Comparison of ENCODE assay signal across 23 cellular contexts in the genomic region with DNA sequence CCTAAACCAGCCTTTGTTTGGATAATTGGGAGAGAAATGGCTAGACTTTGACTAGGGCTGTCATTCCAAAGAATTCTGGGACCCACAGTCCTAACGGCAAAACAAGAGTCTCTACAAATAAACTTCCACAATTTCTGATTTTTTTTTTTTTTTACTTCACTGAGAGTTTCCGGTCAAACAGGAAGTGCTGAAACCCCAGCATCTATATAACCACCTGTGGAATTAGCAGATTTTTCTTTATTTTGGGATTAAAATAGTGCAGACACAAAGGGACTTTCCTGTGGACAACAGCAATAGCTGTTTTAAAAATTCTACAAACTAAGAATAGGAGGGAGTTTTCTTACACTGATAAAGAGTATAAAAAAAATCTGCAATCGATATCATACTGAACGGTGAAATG.
DNase-seq lines count a peak whose midpoint lies in the region; ATAC-seq, FAIRE-seq and TF ChIP-seq lines count a peak whose summit lies in the region.
"Had no signal": no experiment of that assay in that cellular context is flagged by ENCODE, and none has a peak within 500 bp of the region (broad histone marks: within the 10 kb centered on the region; RNA-seq: fewer than 3 reads in every experiment).

No MANE protein-coding gene starts in this region.

- H3K79me2 ChIP-seq in SU-DHL-6 (ENCODE audit: insufficient read depth, low read length): no peaks in the 10 kb centered on the region
- H3K79me2 ChIP-seq in osteoblast (ENCODE audit: insufficient read depth, low read length): no peaks in the 10 kb centered on the region

- FAIRE-seq in GM19239 (lab: Jason Lieb, UNC): peak; percentile 42
- FAIRE-seq: G401.6 had no signal

- TF ChIP-seq CTCF in SU-DHL-6 (IDR thresholded peaks at IDR 0.05; ENCODE audit: insufficient read depth, low read length, poor library complexity, severe bottlenecking) (no peak), neutrophil (IDR thresholded peaks at IDR 0.05) (no peak), osteoblast (IDR thresholded peaks at IDR 0.05; ENCODE audit: extremely low read depth, low read depth, low read length) (no peak)

- H3K27ac ChIP-seq in SU-DHL-6 (ENCODE audit: low read depth, low read length): peak overlapping the region; percentile 53
- H3K27ac ChIP-seq in neutrophil: peak overlapping the region; percentile 45
- H3K27ac ChIP-seq in osteoblast (ENCODE audit: low read depth, low read length): no peak overlapping the region
- H3K27ac ChIP-seq: GM23248, SJCRH30 had no signal

- DNase-seq in GM19239 (ENCODE audit: insufficient read length, low spot score) (no peak), osteoblast (ENCODE audit: insufficient read length, low spot score, missing footprints) (no peak)
- no peak for DNase-seq in activated CD8-positive, alpha-beta memory T cell treated with anti-CD3 and anti-CD28 coated beads, Interleukin-2, amount 50 U/mL, for 48 hours
- DNase-seq: C1 segment of cervical spinal cord; Calu3; CD8-positive, alpha-beta memory T cell; DMS153; GM23248; H9; HFFc6; IMR-90; MV-4-11; NCI-H1694; NCI-H2081; NCI-H446; NCI-H748 treated with DMSO at 0.1 percent for 48 hours; SJCRH30 had no signal

- peak overlapping the region; percentile 52 for H3K4me2 ChIP-seq in SU-DHL-6 (ENCODE audit: low read depth, low read length, poor library complexity, severe bottlenecking)
- no peak overlapping the region for H3K4me2 ChIP-seq in osteoblast (ENCODE audit: insufficient read depth, low read length)

- H3K9ac ChIP-seq in SU-DHL-6 (ENCODE audit: low read length): peak overlapping the region; percentile 13; the same call in 1 of the 2 replicates
- H3K9ac ChIP-seq: GM23248 had no signal

- H3F3A ChIP-seq in SU-DHL-6 (ENCODE audit: insufficient read depth): peaks cover 34% of the 10 kb centered on the region

- no peaks in the 10 kb centered on the region for H3K9me2 ChIP-seq in SU-DHL-6 (replicated peaks; ENCODE audit: insufficient read depth, low read length)

- H4K20me1 ChIP-seq in SU-DHL-6 (ENCODE audit: low read depth, low read length): no peaks in the 10 kb centered on the region
- no peaks in the 10 kb centered on the region for H4K20me1 ChIP-seq in osteoblast (ENCODE audit: insufficient read depth, low read length)

- H3K4me3 ChIP-seq in SU-DHL-6 (ENCODE audit: insufficient read depth, low read length, poor library complexity, severe bottlenecking) (no peak overlapping the region), neutrophil (ENCODE audit: low read depth in 1 of 2, low read length in 1 of 2) (no peak overlapping the region), osteoblast (ENCODE audit: insufficient read depth, low read length) (no peak overlapping the region)
- H3K4me3 ChIP-seq: GM23248, SJCRH30 had no signal

- no peaks in the 10 kb centered on the region for H3K9me3 ChIP-seq in SU-DHL-6 (ENCODE audit: insufficient read depth, low read length)
- H3K9me3 ChIP-seq in neutrophil: no peaks in the 10 kb centered on the region
- H3K9me3 ChIP-seq in osteoblast (ENCODE audit: low read depth, low read length): no peaks in the 10 kb centered on the region
- H3K9me3 ChIP-seq: SJCRH30 had no signal

- no peak for ATAC-seq in HG02870 (IDR thresholded peaks at IDR 0.05; ENCODE audit: unreplicated experiment)
- ATAC-seq in GM21447 (IDR thresholded peaks at IDR 0.05; ENCODE audit: unreplicated experiment): no peak
- ATAC-seq: Panc1 had no signal

- peaks cover 9% of the 10 kb centered on the region in 2 experiments for H3K4me1 ChIP-seq in neutrophil (ENCODE audit: control insufficient read depth in 1 of 2, insufficient read depth in 1 of 2, low read depth in 1 of 2, low read length in 1 of 2)
- H3K4me1 ChIP-seq in osteoblast (ENCODE audit: insufficient read depth, low read length): peaks cover 20% of the 10 kb centered on the region

- H3K27me3 ChIP-seq in SU-DHL-6 (ENCODE audit: low read length) (no peaks in the 10 kb centered on the region), neutrophil (no peaks in the 10 kb centered on the region), osteoblast (ENCODE audit: insufficient read depth, low read length) (no peaks in the 10 kb centered on the region)
- H3K27me3 ChIP-seq: SJCRH30 had no signal

- no peaks in the 10 kb centered on the region for H3K36me3 ChIP-seq in SU-DHL-6 (ENCODE audit: low read length)
- peaks cover 7% of the 10 kb centered on the region for H3K36me3 ChIP-seq in neutrophil
- no peaks in the 10 kb centered on the region for H3K36me3 ChIP-seq in osteoblast (ENCODE audit: insufficient read depth, low read length)
- H3K36me3 ChIP-seq: SJCRH30 had no signal

- H2AFZ ChIP-seq in SU-DHL-6 (ENCODE audit: low read depth, low read length, severe bottlenecking): peak overlapping the region; percentile 39
- no peak overlapping the region for H2AFZ ChIP-seq in osteoblast (ENCODE audit: low read length)
- H2AFZ ChIP-seq: GM23248 had no signal
